ENCODE assay signal across 9 cellular contexts in the genomic region with DNA sequence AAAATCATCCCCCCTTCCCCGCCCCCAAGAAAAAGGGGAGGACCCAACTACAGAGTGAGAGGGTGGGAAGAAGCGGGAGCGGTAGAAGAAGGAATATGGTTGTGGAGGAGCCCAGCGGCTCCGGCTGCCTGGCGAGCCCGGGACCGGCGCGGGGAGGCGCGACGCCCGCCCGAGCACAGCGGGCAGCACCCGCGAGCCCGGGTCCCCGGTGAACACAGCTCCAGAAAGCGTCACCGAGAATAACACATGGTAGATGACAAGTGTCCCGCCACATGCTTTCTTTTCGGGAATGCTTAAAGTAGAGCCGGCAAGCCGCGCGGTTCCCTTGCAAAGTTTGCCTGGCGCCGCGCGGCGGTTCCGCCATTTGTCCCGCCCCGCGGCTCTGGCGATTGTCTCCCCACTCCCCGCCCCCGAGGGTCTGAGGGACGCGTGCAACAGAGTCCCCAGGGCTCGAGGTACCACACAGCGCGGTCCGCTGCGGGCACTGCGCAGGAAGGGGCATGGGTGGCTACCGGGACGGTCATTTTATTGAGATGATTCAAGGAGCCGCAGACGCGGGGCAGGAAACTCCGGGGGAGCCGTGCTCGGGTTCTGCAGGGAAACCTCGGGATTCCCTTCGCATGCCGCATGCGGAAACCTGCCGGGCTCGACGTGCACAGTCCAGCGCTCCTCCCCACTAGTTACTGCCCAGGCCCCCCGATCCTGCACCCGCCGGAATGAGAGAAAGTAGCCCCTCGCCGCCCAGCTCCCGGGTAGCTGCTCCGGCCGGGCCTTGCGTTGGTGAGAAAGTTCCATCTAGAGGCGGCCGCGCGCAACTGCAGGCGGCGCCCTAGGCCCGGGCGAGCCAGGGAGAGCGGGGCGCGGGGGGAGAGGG. TPM values are rescaled to one million over a fixed set of nuclear protein-coding genes. Genes with fewer than 3 reads are reported as not detected.
DNase-seq lines count a peak whose midpoint lies in the region; ATAC-seq and TF ChIP-seq lines count a peak whose summit lies in the region.
"Had no signal": no experiment of that assay in that cellular context is flagged by ENCODE, and none has a peak within 500 bp of the region (broad histone marks: within the 10 kb centered on the region; RNA-seq: fewer than 3 reads in every experiment).

No MANE protein-coding gene starts in this region.

- H3K9ac ChIP-seq in BLaER1 (peak overlapping the region; percentile 62), endodermal cell (ENCODE audit: extremely low read depth, low read length, poor library complexity, severe bottlenecking) (peak overlapping the region; percentile 23)

- H3K27me3 Mint-ChIP-seq in activated CD8-positive, alpha-beta T cell treated with anti-CD3 and anti-CD28 coated beads, Interleukin-2, amount 10 ng/mL, durations not matched to agents 7 days and 5 days (ENCODE audit: low read depth): peaks cover 70% of the 10 kb centered on the region
- H3K27me3 Mint-ChIP-seq in endodermal cell (ENCODE audit: insufficient read depth): peaks cover 72% of the 10 kb centered on the region

- peak; percentile 89 for TF ChIP-seq CTCF in endodermal cell (conservative IDR thresholded peaks at IDR 0.05)

- H3K4me1 Mint-ChIP-seq in activated CD8-positive, alpha-beta T cell treated with anti-CD3 and anti-CD28 coated beads, Interleukin-2, amount 10 ng/mL, durations not matched to agents 7 days and 5 days (ENCODE audit: low read depth): peaks cover 11% of the 10 kb centered on the region
- peaks cover 6% of the 10 kb centered on the region for H3K4me1 Mint-ChIP-seq in endodermal cell

- peak; percentile 65 for ATAC-seq in GM19025 (IDR thresholded peaks at IDR 0.05; ENCODE audit: low read depth, unreplicated experiment)
- peak; percentile 84 for ATAC-seq in HG03175 (IDR thresholded peaks at IDR 0.05; ENCODE audit: unreplicated experiment)
- peak; percentile 79 for ATAC-seq in activated CD8-positive, alpha-beta T cell treated with anti-CD3 and anti-CD28 coated beads, Interleukin-2, amount 10 ng/mL, durations not matched to agents 7 days and 5 days

- peaks cover 54% of the 10 kb centered on the region for H3K27me3 ChIP-seq in BLaER1
- peaks cover 62% of the 10 kb centered on the region for H3K27me3 ChIP-seq in endodermal cell (ENCODE audit: control insufficient read depth, insufficient read depth, low read length, poor library complexity, severe bottlenecking)

- no peak overlapping the region for H3K27ac Mint-ChIP-seq in activated CD8-positive, alpha-beta T cell treated with anti-CD3 and anti-CD28 coated beads, Interleukin-2, amount 10 ng/mL, durations not matched to agents 7 days and 5 days
- no peak overlapping the region for H3K27ac Mint-ChIP-seq in endodermal cell

- H3K9me3 ChIP-seq in BLaER1: no peaks in the 10 kb centered on the region
- no peaks in the 10 kb centered on the region for H3K9me3 ChIP-seq in endodermal cell (ENCODE audit: control insufficient read depth, low read length)

- CTCF ChIA-PET in activated CD8-positive, alpha-beta T cell treated with anti-CD3 and anti-CD28 coated beads, Interleukin-2, amount 10 ng/mL, durations not matched to agents 7 days and 5 days (lab: Charles Lee): interaction anchor here (0.6 to 1.8 kb wide), 6 partner anchors 92 to 452 kb away, joined by 3 to 4 read pairs (median 3); no protein-coding TSS in a partner anchor

- WGBS in endodermal cell (ENCODE audit: insufficient coverage in 1 of 2, insufficient read length in 1 of 2), 2 experiments: 0 to 1% methylated on average over 40 to 84 of the region's 84 CpGs

- H3K4me2 ChIP-seq in BLaER1: peak overlapping the region; percentile 99

- DNase-seq in NCI-H345 treated with DMSO at 0.1 percent for 48 hours (lab: John Stamatoyannopoulos, UW; ENCODE audit: unreplicated experiment) (peak; percentile 71), endodermal cell (peak; percentile 91), mesenteric fat pad (ENCODE audit: low spot score) (peak; percentile 91)
- DNase-seq in activated CD8-positive, alpha-beta T cell treated with anti-CD3 and anti-CD28 coated beads, Interleukin-2, amount 10 ng/mL, durations not matched to agents 7 days and 5 days: peak; percentile 66
- peak; percentile 38 for DNase-seq in stimulated activated CD8-positive, alpha-beta memory T cell treated with anti-CD3 and anti-CD28 coated beads, Interleukin-15, amount 100 ng/mL, for 24 hours (ENCODE audit: low read depth)

- peak overlapping the region; percentile 78 for H3K4me3 ChIP-seq in BLaER1
- peak overlapping the region; percentile 90 for H3K4me3 ChIP-seq in endodermal cell (ENCODE audit: low read length)

- peak overlapping the region; percentile 78 for H3K4me3 Mint-ChIP-seq in activated CD8-positive, alpha-beta T cell treated with anti-CD3 and anti-CD28 coated beads, Interleukin-2, amount 10 ng/mL, durations not matched to agents 7 days and 5 days
- H3K4me3 Mint-ChIP-seq in endodermal cell: peak overlapping the region; percentile 73

- H4K20me1 ChIP-seq in BLaER1: peaks cover 23% of the 10 kb centered on the region

- H3K9me3 Mint-ChIP-seq in activated CD8-positive, alpha-beta T cell treated with anti-CD3 and anti-CD28 coated beads, Interleukin-2, amount 10 ng/mL, durations not matched to agents 7 days and 5 days (ENCODE audit: insufficient read depth): no peaks in the 10 kb centered on the region
- no peaks in the 10 kb centered on the region for H3K9me3 Mint-ChIP-seq in endodermal cell

- H3K36me3 ChIP-seq in BLaER1 (no peaks in the 10 kb centered on the region), endodermal cell (ENCODE audit: control insufficient read depth, insufficient read depth, low read length) (no peaks in the 10 kb centered on the region)

- POLR2A ChIA-PET in activated CD8-positive, alpha-beta T cell treated with anti-CD3 and anti-CD28 coated beads, Interleukin-2, amount 10 ng/mL, durations not matched to agents 7 days and 5 days (lab: Charles Lee): no interaction called here

- H3K4me1 ChIP-seq in BLaER1 (peaks cover 25% of the 10 kb centered on the region), endodermal cell (ENCODE audit: control insufficient read depth, insufficient read depth, low read length) (peaks cover 4% of the 10 kb centered on the region)

- no peaks in the 10 kb centered on the region for H3K36me3 Mint-ChIP-seq in activated CD8-positive, alpha-beta T cell treated with anti-CD3 and anti-CD28 coated beads, Interleukin-2, amount 10 ng/mL, durations not matched to agents 7 days and 5 days (ENCODE audit: low read depth)
- H3K36me3 Mint-ChIP-seq in endodermal cell (ENCODE audit: low read depth): no peaks in the 10 kb centered on the region

- H3K27ac ChIP-seq in BLaER1 (no peak overlapping the region), endodermal cell (ENCODE audit: low read depth, low read length) (no peak overlapping the region)

RNA-seq across cellular contexts. Expression of a gene that starts 0.8 kb away (rescaled TPM):
- total RNA-seq in activated CD8-positive, alpha-beta T cell treated with anti-CD3 and anti-CD28 coated beads, Interleukin-2, amount 10 ng/mL, durations not matched to agents 7 days and 5 days: not detected
- total RNA-seq in endodermal cell (1 to 10 TPM in 1 of 2 donors, under 1 TPM in 1; 0.93 to 2.0 TPM), mesenteric fat pad (0.16 TPM)
- polyA plus RNA-seq in endodermal cell (2013, experiment 1 of 2): 2.5 TPM
- 2.6 TPM for polyA plus RNA-seq in endodermal cell (2013, experiment 2 of 2)
- total RNA-seq: T-helper 1 cell treated with Interleukin-12 subunit alpha and Interleukin-12 subunit beta and Interleukin-4 antibody, amounts not matched to agents 30 ng/mL and 1 ng/mL, for 36 hours had no signal

Comparison
In these comparisons a context has a peak if more than half of its experiments do, and no peak if none do; other contexts are left out.
1. DNase-seq: peak in every context shown above with its lines; median percentile 91 in endodermal cell; 91 in mesenteric fat pad; 71 in NCI-H345 treated with DMSO at 0.1 percent for 48 hours; 66 in activated CD8-positive, alpha-beta T cell treated with anti-CD3 and anti-CD28 coated beads, Interleukin-2, amount 10 ng/mL, durations not matched to agents 7 days and 5 days; 38 in stimulated activated CD8-positive, alpha-beta memory T cell treated with anti-CD3 and anti-CD28 coated beads, Interleukin-15, amount 100 ng/mL, for 24 hours.